1 cellular context compared by ENCODE assay signal in the genomic region with DNA sequence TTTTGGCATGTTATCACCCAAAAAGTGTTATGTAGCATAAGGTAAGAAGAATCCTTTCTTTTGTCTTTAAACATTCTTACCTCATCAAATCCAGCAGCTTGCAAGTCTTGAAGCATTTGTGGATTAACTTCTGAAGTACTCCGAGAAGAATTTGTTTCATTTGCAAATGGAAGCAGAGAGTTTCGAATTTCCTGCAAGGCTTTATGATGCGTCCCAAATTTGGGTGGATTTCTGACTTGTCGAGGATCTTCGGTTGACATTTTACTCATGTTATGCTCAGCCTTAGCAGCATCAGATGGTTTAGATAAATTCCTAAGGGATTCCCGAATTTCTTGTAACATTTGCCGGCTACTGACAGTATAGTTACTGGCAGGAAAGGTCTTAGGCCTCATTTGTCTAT.
TF ChIP-seq lines count a peak whose summit lies in the region.

No MANE protein-coding gene starts in this region.

TF ChIP-seq in GM23338, 12 proteins besides CTCF, POLR2A, EP300 and RAD21:
- TF ChIP-seq ZNF331 (CRISPR knock-in tag; IDR thresholded peaks at IDR 0.05; ENCODE audit: low read depth) (no peak), NANOG (IDR thresholded peaks at IDR 0.05; ENCODE audit: borderline replicate concordance) (0 out of 2 replicates have a peak, but pooled peaks have one; percentile 62)
TF ChIP-seq in GM23338: peak in this region for 1.
